26 cellular contexts compared by ENCODE assay signal in the genomic region with DNA sequence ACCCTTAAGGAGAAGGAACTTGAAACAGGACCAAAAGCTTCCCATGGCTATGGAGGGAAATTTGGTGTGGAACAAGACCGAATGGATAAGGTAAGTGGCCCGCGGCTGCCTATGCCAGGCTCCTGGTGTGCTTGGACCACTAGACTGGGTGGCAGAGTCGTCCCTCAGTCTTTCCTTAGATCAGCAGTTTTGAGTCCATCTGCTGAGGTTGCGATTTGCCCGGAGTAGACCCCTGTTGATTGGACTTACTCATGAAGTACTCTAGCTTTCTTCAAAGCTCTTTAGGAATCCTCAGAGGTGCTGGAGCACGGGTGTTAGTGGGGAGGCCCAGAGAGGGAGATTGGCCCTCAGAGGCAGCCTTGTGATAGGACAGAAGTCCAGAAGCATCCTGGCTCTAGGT.
"Had no signal": no experiment of that assay in that cellular context is flagged by ENCODE, and none has a peak within 500 bp of the region (broad histone marks: within the 10 kb centered on the region; RNA-seq: fewer than 3 reads in every experiment).

No MANE protein-coding gene starts in this region.

- H3K9ac ChIP-seq: neural progenitor cell had no signal

- DNase-seq: kidney glomerular epithelial cell; left cardiac atrium; mesendoderm; naive B cell; natural killer cell; nephron progenitor cell; occipital lobe; ovary; retina; stimulated activated CD4-positive, alpha-beta T cell treated with anti-CD3 and anti-CD28 coated beads, Interleukin-1b, Interleukin-23, amount 100 ng/mL, for 48 hours; stimulated activated CD4-positive, alpha-beta T cell treated with anti-CD3 and anti-CD28 coated beads, Interleukin-2, amount 100 ng/mL, for 48 hours; stimulated activated CD4-positive, alpha-beta T cell treated with anti-CD3 and anti-CD28 coated beads, Interleukin-4, amount 100 ng/mL, for 4 hours; stimulated activated CD8-positive, alpha-beta memory T cell treated with anti-CD3 and anti-CD28 coated beads, Interleukin-4, amount 100 ng/mL, for 48 hours; stimulated activated naive CD4-positive, alpha-beta T cell treated with Interleukin-2 at 50 U/mL for 16 hours; stimulated activated naive CD8-positive, alpha-beta T cell treated with anti-CD3 and anti-CD28 coated beads, Interleukin-15, amount 100 ng/mL, for 72 hours; uterus had no signal

- H3K27ac ChIP-seq: hepatocyte, neural progenitor cell, neutrophil, ovary, prostate gland, tibial nerve, uterus had no signal

- H3K36me3 ChIP-seq: neural progenitor cell, neutrophil, ovary, uterus had no signal

- H3K4me3 ChIP-seq: hepatocyte, lung, neural progenitor cell, ovary, prostate gland, smooth muscle cell, tibial nerve, uterus had no signal

- FAIRE-seq: keratinocyte had no signal

- H3K9me3 ChIP-seq: neutrophil, ovary, prostate gland, tibial nerve, uterus had no signal

- H3K27me3 ChIP-seq: hepatocyte, neural progenitor cell, ovary, tibial nerve, uterus had no signal

- H3K4me2 ChIP-seq: hepatocyte, neural progenitor cell, smooth muscle cell had no signal

- H3K4me1 ChIP-seq: prostate gland, tibial nerve, uterus had no signal

- ATAC-seq: left lobe of liver; natural killer cell; stimulated activated memory B cell treated with anti-CD40 and anti-IgM and Interleukin-4, amounts not matched to agents 10 μg/mL and 1 μg/mL and 100 μg/mL, for 72 hours; stimulated activated naive CD8-positive, alpha-beta T cell treated with anti-CD3 and anti-CD28 coated beads, Interleukin-15, amount 100 ng/mL, for 72 hours had no signal

- H2AFZ ChIP-seq: hepatocyte, neural progenitor cell had no signal
